ENCODE assay signal across 22 cellular contexts in genomic region chr2:2648094-2648493, GRCh38.
"Had no signal": no experiment of that assay in that cellular context is flagged by ENCODE, and none has a peak within 500 bp of the region (broad histone marks: within the 10 kb centered on the region; RNA-seq: fewer than 3 reads in every experiment).

No MANE protein-coding gene starts in this region.

- H3K4me3 Mint-ChIP-seq: activated B cell treated with CpG ODN at 0.5 μM for 24 hours; central memory CD8-positive, alpha-beta T cell; mesothelial cell of epicardium; nephron; stimulated activated naive B cell treated with anti-CD40 and anti-IgM and Interleukin-4, amounts not matched to agents 10 μg/mL and 1 μg/mL and 100 μg/mL, for 72 hours; T-helper 17 cell had no signal

- H3K4me1 Mint-ChIP-seq: activated B cell treated with CpG ODN at 0.5 μM for 24 hours had no signal

- H3K9me3 ChIP-seq: adrenal gland, breast epithelium, colonic mucosa, upper lobe of left lung had no signal

- ATAC-seq: heart left ventricle; right cardiac atrium; stimulated activated naive B cell treated with anti-CD40 and anti-IgM and Interleukin-4, amounts not matched to agents 10 μg/mL and 1 μg/mL and 100 μg/mL, for 72 hours; T-helper 17 cell had no signal

- H3K9me3 Mint-ChIP-seq: activated B cell treated with CpG ODN at 0.5 μM for 24 hours; activated naive CD4-positive, alpha-beta T cell treated with anti-CD3 and anti-CD28 coated beads, Interleukin-2, amount 50 U/mL, for 24 hours; nephron had no signal

- DNase-seq: activated B cell treated with CpG ODN at 0.5 μM for 24 hours; activated CD4-positive, alpha-beta T cell treated with anti-CD3 and anti-CD28 coated beads for 4 hours; activated CD8-positive, alpha-beta memory T cell treated with anti-CD3 and anti-CD28 coated beads, Interleukin-2, amount 50 U/mL, for 48 hours; activated effector memory CD4-positive, alpha-beta T cell treated with anti-CD3 and anti-CD28 coated beads, Interleukin-2, amount 50 U/mL, for 16 hours; activated T-cell treated with anti-CD3 and anti-CD28 coated beads, Interleukin-2, amount 50 U/mL, for 72 hours; colonic mucosa; heart left ventricle; left ventricle myocardium inferior; right cardiac atrium; SHP77; stimulated activated CD4-positive, alpha-beta T cell treated with anti-CD3 and anti-CD28 coated beads, Interleukin-12 subunit alpha, Interleukin-12 subunit beta, amount 100 ng/mL, for 4 hours; stimulated activated CD8-positive, alpha-beta memory T cell treated with anti-CD3 and anti-CD28 coated beads, Interleukin-4, amount 100 ng/mL, for 48 hours; stimulated activated naive B cell treated with anti-CD40 and anti-IgM and Interleukin-4, amounts not matched to agents 10 μg/mL and 1 μg/mL and 100 μg/mL, for 72 hours; T-helper 17 cell; upper lobe of left lung had no signal

- H3K36me3 Mint-ChIP-seq: activated naive CD4-positive, alpha-beta T cell treated with anti-CD3 and anti-CD28 coated beads, Interleukin-2, amount 50 U/mL, for 24 hours; mesothelial cell of epicardium; stimulated activated naive B cell treated with anti-CD40 and anti-IgM and Interleukin-4, amounts not matched to agents 10 μg/mL and 1 μg/mL and 100 μg/mL, for 72 hours had no signal

- H3K27me3 ChIP-seq: adrenal gland, colonic mucosa, upper lobe of left lung had no signal

- H3K4me3 ChIP-seq: adrenal gland, colonic mucosa, heart left ventricle, left ventricle myocardium inferior, upper lobe of left lung had no signal

- H3K4me1 ChIP-seq: breast epithelium, colonic mucosa, parathyroid adenoma, upper lobe of left lung had no signal

- H3K36me3 ChIP-seq: adrenal gland, breast epithelium, colonic mucosa, heart left ventricle, left ventricle myocardium inferior, upper lobe of left lung had no signal

- H3K27ac Mint-ChIP-seq: activated B cell treated with CpG ODN at 0.5 μM for 24 hours; activated T-cell treated with anti-CD3 and anti-CD28 coated beads, Interleukin-2, amount 50 U/mL, for 72 hours; mesothelial cell of epicardium; nephron; stimulated activated naive B cell treated with anti-CD40 and anti-IgM and Interleukin-4, amounts not matched to agents 10 μg/mL and 1 μg/mL and 100 μg/mL, for 72 hours; T-helper 17 cell had no signal

- H3K27ac ChIP-seq: adrenal gland, breast epithelium, colonic mucosa, heart left ventricle, left ventricle myocardium inferior, parathyroid adenoma, upper lobe of left lung had no signal

- H3K27me3 Mint-ChIP-seq: activated B cell treated with CpG ODN at 0.5 μM for 24 hours; activated naive CD4-positive, alpha-beta T cell treated with anti-CD3 and anti-CD28 coated beads, Interleukin-2, amount 50 U/mL, for 24 hours had no signal
